Comparison of ENCODE assay signal across 21 cellular contexts in genomic region chr15:48447058-48447457, GRCh38.
"Had no signal": no experiment of that assay in that cellular context is flagged by ENCODE, and none has a peak within 500 bp of the region (broad histone marks: within the 10 kb centered on the region; RNA-seq: fewer than 3 reads in every experiment).

No MANE protein-coding gene starts in this region.

- H3K36me3 ChIP-seq: cardiac muscle cell, ovary, prostate gland had no signal

- DNase-seq: activated CD4-positive, alpha-beta T cell treated with anti-CD3 and anti-CD28 coated beads for 36 hours; activated CD4-positive, alpha-beta T cell treated with anti-CD3 and anti-CD28 coated beads, Interleukin-2, amount 50 U/mL, for 4 hours; activated CD8-positive, alpha-beta memory T cell treated with anti-CD3 and anti-CD28 coated beads for 24 hours; activated CD8-positive, alpha-beta memory T cell treated with anti-CD3 and anti-CD28 coated beads, Interleukin-2, amount 50 U/mL, for 48 hours; activated naive CD4-positive, alpha-beta T cell treated with Interleukin-2 at 50 U/mL for 16 hours; activated naive CD8-positive, alpha-beta T cell treated with anti-CD3 and anti-CD28 coated beads for 36 hours; activated T-cell treated with anti-CD3 and anti-CD28 coated beads, Interleukin-2, amount 50 U/mL, for 4 hours; foreskin melanocyte; kidney glomerular epithelial cell; left lung; naive thymus-derived CD8-positive, alpha-beta T cell; ovary; spleen; stimulated activated CD4-positive, alpha-beta T cell treated with anti-CD3 and anti-CD28 coated beads, Interleukin-4, amount 100 ng/mL, for 1 hour; stimulated activated naive CD4-positive, alpha-beta T cell; T-helper 9 cell; upper lobe of right lung had no signal

- H3K27me3 ChIP-seq: cardiac muscle cell, left lung, ovary, spleen, upper lobe of right lung had no signal

- H3K4me3 ChIP-seq: cardiac muscle cell, left lung, lung, ovary, prostate gland, spleen, upper lobe of right lung had no signal

- H3K4me1 ChIP-seq: left lung, prostate gland, upper lobe of right lung had no signal

- H3K27ac ChIP-seq: cardiac muscle cell, left lung, ovary, prostate gland, spleen, upper lobe of right lung had no signal

- ATAC-seq: activated CD4-positive, alpha-beta T cell treated with anti-CD3 and anti-CD28 coated beads for 36 hours; activated T-cell treated with anti-CD3 and anti-CD28 coated beads, Interleukin-2, amount 50 U/mL, for 4 hours; left lung; naive thymus-derived CD8-positive, alpha-beta T cell; upper lobe of right lung; WTC11 had no signal

- H3K9me3 ChIP-seq: left lung, ovary, prostate gland, spleen, upper lobe of right lung had no signal
